Comparison of ENCODE assay signal across 11 cellular contexts in the genomic region with DNA sequence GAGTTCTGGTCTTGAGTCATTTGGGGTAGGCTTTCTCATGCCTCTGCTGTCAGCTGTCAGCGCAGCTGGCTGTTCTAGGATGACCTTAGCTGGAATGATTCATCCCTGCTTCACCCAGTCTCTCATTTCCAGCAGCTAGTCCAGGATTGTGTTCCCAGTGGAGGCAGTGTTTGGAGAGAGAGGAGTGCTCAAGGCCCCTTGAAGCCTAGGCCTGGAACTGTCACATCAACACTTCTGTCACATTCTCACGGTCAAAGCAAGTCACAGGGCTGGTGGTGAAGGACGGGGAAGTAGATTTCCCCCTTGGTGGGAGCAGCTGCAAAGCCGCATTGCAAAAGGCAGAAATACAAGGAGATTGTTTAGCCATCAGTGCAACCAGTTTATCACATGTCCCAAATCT. TPM values are rescaled to one million over a fixed set of nuclear protein-coding genes. Genes with fewer than 3 reads are reported as not detected.
DNase-seq lines count a peak whose midpoint lies in the region; ATAC-seq and TF ChIP-seq lines count a peak whose summit lies in the region.
"Had no signal": no experiment of that assay in that cellular context is flagged by ENCODE, and none has a peak within 500 bp of the region (broad histone marks: within the 10 kb centered on the region; RNA-seq: fewer than 3 reads in every experiment).

No MANE protein-coding gene starts in this region.

- in situ Hi-C loops in IMR-90 (cut with MboI; ENCODE audit: low sequenced_read_pairs) = no loop called here

- peak overlapping the region; percentile 97 for H3K27ac Mint-ChIP-seq in chondrocyte (ENCODE audit: unreplicated experiment)
- H3K27ac Mint-ChIP-seq: progenitor cell of endocrine pancreas had no signal

- H3K56ac ChIP-seq in IMR-90 (ENCODE audit: extremely low read depth, insufficient read depth, low read length) = peak overlapping the region; percentile 52; the same call in 1 of the 2 replicates

- 0 out of 2 replicates have a peak overlapping the region, but pooled peaks have one; percentile 30 for H3K9ac ChIP-seq in IMR-90 (ENCODE audit: low read depth, low read length)

- H2AK9ac ChIP-seq in IMR-90 (replicated peaks; ENCODE audit: low read depth, low read length, poor library complexity) = no peak overlapping the region

- no peaks in the 10 kb centered on the region for H3K36me3 Mint-ChIP-seq in chondrocyte (ENCODE audit: low read depth)

- peak overlapping the region; percentile 72 for H2AK5ac ChIP-seq in IMR-90 (ENCODE audit: low read depth, low read length)

- H3K27me3 ChIP-seq in IMR-90 (ENCODE audit: control insufficient read depth, insufficient read depth, low read length) (no peaks in the 10 kb centered on the region), lower lobe of right lung (ENCODE audit: low read depth) (no peaks in the 10 kb centered on the region)

- H3K18ac ChIP-seq in IMR-90 (ENCODE audit: low read depth, low read length) = peak overlapping the region; percentile 92

- dilution Hi-C loops in IMR-90 (cut with HindIII; ENCODE audit: low sequenced_read_pairs, unreplicated experiment) = no loop called here

- CTCF ChIA-PET in IMR-90 (lab: Yijun Ruan, JAX) = interaction anchor here (1.2 kb wide), 1 partner anchor 19 kb away, joined by 3 read pairs; no protein-coding TSS in a partner anchor

- H3K9me3 ChIP-seq in IMR-90 (ENCODE audit: control insufficient read depth, insufficient read depth, low read length) (no peaks in the 10 kb centered on the region), lower lobe of right lung (no peaks in the 10 kb centered on the region)

- peak overlapping the region; percentile 48; the same call in 1 of the 2 replicates for H3K4me2 ChIP-seq in IMR-90 (ENCODE audit: low read depth, low read length)

- no TSS peak for BruUV-seq in IMR-90 (replicated peaks; lab: Mats Ljungman, UMichigan)

- 0 out of 2 replicates have a peak, but pooled peaks have one; percentile 45 for TF ChIP-seq POLR2A in IMR-90 (IDR thresholded peaks at IDR 0.05; ENCODE audit: low read depth, low read length)

- H2BK15ac ChIP-seq in IMR-90 (ENCODE audit: low read depth, low read length) = no peak overlapping the region; the same call in 2 of the 3 replicates

- H3K9me1 ChIP-seq in IMR-90 (ENCODE audit: insufficient read depth, low read length) = peaks cover 17% of the 10 kb centered on the region

- H3K4me1 Mint-ChIP-seq in chondrocyte (ENCODE audit: low read depth) = peaks cover 65% of the 10 kb centered on the region

- TF ChIP-seq CTCF in IMR-90 (conservative IDR thresholded peaks at IDR 0.05; ENCODE audit: low read depth, low read length) (no peak), chondrocyte (IDR thresholded peaks at IDR 0.05) (peak; percentile 17), lower lobe of right lung (IDR thresholded peaks at IDR 0.05) (no peak)

- TF ChIP-seq RAD21 in IMR-90 (IDR thresholded peaks at IDR 0.05; ENCODE audit: low read length) = 0 out of 2 replicates have a peak, but pooled peaks have one; percentile 14

- DNase-seq in A172 (ENCODE audit: low spot score) (peak; percentile 89), IMR-90 (peak; percentile 97), chondrocyte (ENCODE audit: low spot score) (no peak), lower lobe of right lung (no peak), NCI-H187 (lab: John Stamatoyannopoulos, UW) (no peak), DMS79 treated with DMSO at 0.1 percent for 48 hours (lab: John Stamatoyannopoulos, UW) (no peak)
- DNase-seq in effector CD4-positive, alpha-beta T cell = no peak
- DNase-seq: H7 had no signal

- intact Hi-C loops in IMR-90 (cut with micrococcal nuclease) (no loop called here), lower lobe of right lung (cut with DNase I) (no loop called here)

- POLR2A ChIA-PET in IMR-90 (lab: Charles Lee; ENCODE audit: unreplicated experiment) = interaction anchor here (1.0 kb wide), 1 partner anchor 12 kb away, joined by 5 read pairs; no protein-coding TSS in a partner anchor

- no peaks in the 10 kb centered on the region for H3K27me3 Mint-ChIP-seq in chondrocyte (ENCODE audit: low read depth)
- H3K27me3 Mint-ChIP-seq: progenitor cell of endocrine pancreas had no signal

- H2BK120ac ChIP-seq in IMR-90 (ENCODE audit: low read depth, low read length) = peak overlapping the region; percentile 95

- ATAC-seq in IMR-90 (ENCODE audit: low read depth) (peak; percentile 78), lower lobe of right lung (peak; percentile 45 to 58), HG03045 (IDR thresholded peaks at IDR 0.05; ENCODE audit: unreplicated experiment) (no peak)

- H2BK5ac ChIP-seq in IMR-90 (ENCODE audit: low read depth, low read length, poor library complexity, severe bottlenecking) = peak overlapping the region; percentile 95

- H3K14ac ChIP-seq in IMR-90 (replicated peaks; ENCODE audit: low read depth, low read length) = peak overlapping the region; percentile 81

- no peak overlapping the region for H3K4me3 Mint-ChIP-seq in chondrocyte (ENCODE audit: unreplicated experiment)

- H3K4me3 ChIP-seq in IMR-90 (ENCODE audit: insufficient read depth, low read depth, low read length) = no peak overlapping the region
- H3K4me3 ChIP-seq in lower lobe of right lung = no peak overlapping the region

- peak overlapping the region; percentile 79 for H2AFZ ChIP-seq in IMR-90 (replicated peaks; ENCODE audit: low read length, poor library complexity)

- H3K23ac ChIP-seq in IMR-90 (ENCODE audit: low read depth, low read length) = peak overlapping the region; percentile 88

- H3K27ac ChIP-seq in IMR-90 (ENCODE audit: insufficient read depth, low read length) (peak overlapping the region; percentile 90), lower lobe of right lung (peak overlapping the region; percentile 48)
- H3K27ac ChIP-seq: C4-2B had no signal

- peak overlapping the region; percentile 75; the same call in 1 of the 2 replicates for H4K5ac ChIP-seq in IMR-90 (ENCODE audit: low read depth, low read length)

- H2BK20ac ChIP-seq in IMR-90 (ENCODE audit: low read depth, low read length) = peak overlapping the region; percentile 92

- no CpG with 5 or more reads among the region's 4 CpGs for WGBS in IMR-90 (ENCODE audit: extremely low coverage in 2 of 2, insufficient read length in 1 of 2), 2 experiments

- H4K20me1 ChIP-seq in IMR-90 (ENCODE audit: insufficient read depth, low read length) = peaks cover 9% of the 10 kb centered on the region

- H3K9me3 Mint-ChIP-seq in chondrocyte (ENCODE audit: low read depth) = no peaks in the 10 kb centered on the region

- peak overlapping the region in 1 of 2 experiments; percentile 92; a peak in 2 of 4 replicates for H4K8ac ChIP-seq in IMR-90 (ENCODE audit: low read depth in 2 of 2, low read length in 2 of 2)

- H3K36me3 ChIP-seq in IMR-90 (ENCODE audit: control insufficient read depth, insufficient read depth, low read length) (no peaks in the 10 kb centered on the region), lower lobe of right lung (no peaks in the 10 kb centered on the region)

- H3K4ac ChIP-seq in IMR-90 (ENCODE audit: low read depth, low read length) = peak overlapping the region; percentile 90

- H3K79me1 ChIP-seq in IMR-90 (ENCODE audit: low read depth in 1 of 2, low read length in 2 of 2) = peaks cover 0 to 20% of the 10 kb centered on the region in 2 experiments; a peak in 2 of 4 replicates

- H3K4me1 ChIP-seq in IMR-90 (ENCODE audit: control insufficient read depth, insufficient read depth, low read length) (peaks cover 15% of the 10 kb centered on the region), lower lobe of right lung (peaks cover 59% of the 10 kb centered on the region)

- peak overlapping the region; percentile 68 for H4K91ac ChIP-seq in IMR-90 (ENCODE audit: insufficient read depth, low read depth, low read length)

TF ChIP-seq in IMR-90, 13 proteins besides CTCF, POLR2A, EP300 and RAD21 (continues in another document):
- TF ChIP-seq, protein P1, sequence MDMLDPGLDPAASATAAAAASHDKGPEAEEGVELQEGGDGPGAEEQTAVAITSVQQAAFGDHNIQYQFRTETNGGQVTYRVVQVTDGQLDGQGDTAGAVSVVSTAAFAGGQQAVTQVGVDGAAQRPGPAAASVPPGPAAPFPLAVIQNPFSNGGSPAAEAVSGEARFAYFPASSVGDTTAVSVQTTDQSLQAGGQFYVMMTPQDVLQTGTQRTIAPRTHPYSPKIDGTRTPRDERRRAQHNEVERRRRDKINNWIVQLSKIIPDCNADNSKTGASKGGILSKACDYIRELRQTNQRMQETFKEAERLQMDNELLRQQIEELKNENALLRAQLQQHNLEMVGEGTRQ (IDR thresholded peaks at IDR 0.05; ENCODE audit: low read depth, low read length) = no peak
- TF ChIP-seq, protein P2, sequence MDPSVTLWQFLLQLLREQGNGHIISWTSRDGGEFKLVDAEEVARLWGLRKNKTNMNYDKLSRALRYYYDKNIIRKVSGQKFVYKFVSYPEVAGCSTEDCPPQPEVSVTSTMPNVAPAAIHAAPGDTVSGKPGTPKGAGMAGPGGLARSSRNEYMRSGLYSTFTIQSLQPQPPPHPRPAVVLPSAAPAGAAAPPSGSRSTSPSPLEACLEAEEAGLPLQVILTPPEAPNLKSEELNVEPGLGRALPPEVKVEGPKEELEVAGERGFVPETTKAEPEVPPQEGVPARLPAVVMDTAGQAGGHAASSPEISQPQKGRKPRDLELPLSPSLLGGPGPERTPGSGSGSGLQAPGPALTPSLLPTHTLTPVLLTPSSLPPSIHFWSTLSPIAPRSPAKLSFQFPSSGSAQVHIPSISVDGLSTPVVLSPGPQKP (IDR thresholded peaks at IDR 0.05; ENCODE audit: borderline replicate concordance, low read depth, low read length) = no peak
- TF ChIP-seq BHLHE40 (IDR thresholded peaks at IDR 0.05; ENCODE audit: low read depth, low read length) (0 out of 2 replicates have a peak, but pooled peaks have one; percentile 17), RFX5 (IDR thresholded peaks at IDR 0.05; ENCODE audit: low read depth, low read length) (no peak), CEBPB (IDR thresholded peaks at IDR 0.05; ENCODE audit: low read depth, low read length) (peak; percentile 27; the same call in 1 of the 2 replicates), FOS (IDR thresholded peaks at IDR 0.05; ENCODE audit: low read depth, low read length) (peak; percentile 80), RCOR1 (IDR thresholded peaks at IDR 0.05; ENCODE audit: insufficient replicate concordance, low read length) (peak; percentile 94), CHD1 (IDR thresholded peaks at IDR 0.05; ENCODE audit: low read depth, low read length) (no peak), SMC3 (IDR thresholded peaks at IDR 0.05; ENCODE audit: low read depth, low read length) (no peak), NFE2L2 (IDR thresholded peaks at IDR 0.05; ENCODE audit: low read depth, low read length) (no peak), MXI1 (IDR thresholded peaks at IDR 0.05; ENCODE audit: borderline replicate concordance, low read depth, low read length) (peak; percentile 84), MAFK (IDR thresholded peaks at IDR 0.05; ENCODE audit: low read depth, low read length) (peak; percentile 40)

RNA-seq across cellular contexts. Expression of a gene that starts 15.2 kb away (rescaled TPM):
- 1,498 and 1,612 TPM in 2 replicates for total RNA-seq in A172 (2014; rRNA removed; shearing (Covaris generic))
- total RNA-seq in IMR-90 (2012; rRNA removed) (1,663 and 1,699 TPM in 2 replicates), chondrocyte (2,987 to 3,118 TPM (median 2,990 TPM) in 3 replicates), lower lobe of right lung (5,010 TPM)
- polyA plus RNA-seq in IMR-90 (2012; rRNA removed) = 2,407 and 2,665 TPM in 2 replicates
- 1,735 and 3,996 TPM in 2 replicates for polyA plus RNA-seq in IMR-90 (2012; cell fraction: cytosol; rRNA removed)
- polyA plus RNA-seq in IMR-90 (2012; cell fraction: nucleus; rRNA removed; ENCODE audit: low replicate concordance) = 731 and 1,213 TPM in 2 replicates

Comparison
In these comparisons a context has a peak if more than half of its experiments do, and no peak if none do; other contexts are left out.
1. DNase-seq: peak in A172 (single experiment) and IMR-90 (single experiment); none in chondrocyte (single experiment), lower lobe of right lung (single experiment), NCI-H187 (0 of 2), effector CD4-positive, alpha-beta T cell (single experiment) and DMS79 treated with DMSO at 0.1 percent for 48 hours (single experiment).